28 cellular contexts compared by ENCODE assay signal in the genomic region with DNA sequence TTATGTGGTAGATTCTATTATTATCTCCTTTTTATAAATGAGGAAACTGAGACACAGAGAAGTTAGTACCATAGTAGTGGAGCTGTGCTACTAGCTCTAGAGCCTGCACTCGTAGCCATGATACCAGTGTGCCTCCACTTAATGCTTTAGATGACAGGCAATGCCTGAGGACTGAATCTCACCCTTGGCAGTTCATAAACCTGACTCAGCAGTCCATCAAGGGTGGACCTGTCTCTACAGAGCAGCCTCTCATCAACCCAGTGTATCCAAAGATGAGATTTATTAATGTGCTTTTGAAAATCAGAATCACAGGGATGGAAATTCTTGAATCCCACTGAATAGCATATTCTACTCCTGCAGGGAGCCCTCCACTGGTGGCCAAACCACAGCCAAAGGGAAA.
DNase-seq lines count a peak whose midpoint lies in the region; ATAC-seq, FAIRE-seq and TF ChIP-seq lines count a peak whose summit lies in the region.
"Had no signal": no experiment of that assay in that cellular context is flagged by ENCODE, and none has a peak within 500 bp of the region (broad histone marks: within the 10 kb centered on the region; RNA-seq: fewer than 3 reads in every experiment).

No MANE protein-coding gene starts in this region.

- no peak overlapping the region for H3K27ac Mint-ChIP-seq in astrocyte (ENCODE audit: unreplicated experiment)
- H3K27ac Mint-ChIP-seq in effector memory CD8-positive, alpha-beta T cell: no peak overlapping the region
- H3K27ac Mint-ChIP-seq: CD14-positive monocyte; CD4-positive, alpha-beta memory T cell; CD4-positive, CD25-positive, alpha-beta regulatory T cell; CD8-positive, alpha-beta memory T cell had no signal

- no peaks in the 10 kb centered on the region for H3F3A ChIP-seq in GM23248 (ENCODE audit: insufficient read depth)

- in situ Hi-C loops in GM23248 (cut with MboI): no loop called here

- H3K4me3 ChIP-seq in astrocyte (ENCODE audit: insufficient read depth, low read depth, low read length) (no peak overlapping the region), epithelial cell of esophagus (ENCODE audit: low read length) (no peak overlapping the region), keratinocyte (ENCODE audit: control insufficient read depth in 2 of 3, extremely low read depth in 1 of 3, insufficient read depth in 2 of 3, low read depth in 1 of 3, low read length in 3 of 3) (no peak overlapping the region), GM23248 (no peak overlapping the region)
- H3K4me3 ChIP-seq: BLaER1, GM12878 had no signal

- DNase-seq in astrocyte (ENCODE audit: low read depth): no peak
- peak; percentile 4 for DNase-seq in epithelial cell of esophagus (ENCODE audit: low read depth)
- DNase-seq in keratinocyte (ENCODE audit: low read depth, low spot score): no peak
- no peak for DNase-seq in stimulated activated naive CD4-positive, alpha-beta T cell treated with Interleukin-2 at 50 U/mL for 16 hours (lab: John Stamatoyannopoulos, UW)
- DNase-seq in effector memory CD8-positive, alpha-beta T cell: no peak
- no peak for DNase-seq in GM23248
- DNase-seq: 8988T; ACHN; BE2C; C1 segment of cervical spinal cord; CD4-positive, alpha-beta memory T cell; CD4-positive, CD25-positive, alpha-beta regulatory T cell; CD8-positive, alpha-beta memory T cell; COR-L47; DMS 273 treated with DMSO at 0.1 percent for 48 hours; DMS153; DMS53; DMS79; DND-41; EL; GDM1 had no signal

- H3K9me3 ChIP-seq in astrocyte (ENCODE audit: insufficient read depth, low read depth, low read length) (no peaks in the 10 kb centered on the region), keratinocyte (ENCODE audit: control insufficient read depth, low read depth, low read length) (no peaks in the 10 kb centered on the region), GM23248 (ENCODE audit: low read depth) (no peaks in the 10 kb centered on the region)
- H3K9me3 ChIP-seq: BE2C, BLaER1 had no signal

- dilution Hi-C loops in keratinocyte (cut with MboI; ENCODE audit: extremely low pct_ligation_motif_present, low sequenced_read_pairs): no loop called here

- H3K27ac ChIP-seq in astrocyte (ENCODE audit: low read depth, low read length) (no peak overlapping the region), keratinocyte (ENCODE audit: control insufficient read depth, insufficient read depth, low read length) (no peak overlapping the region), GM23248 (no peak overlapping the region)
- H3K27ac ChIP-seq: BLaER1 had no signal

- H3K79me2 ChIP-seq in astrocyte (ENCODE audit: insufficient read depth, low read length): no peaks in the 10 kb centered on the region
- no peaks in the 10 kb centered on the region for H3K79me2 ChIP-seq in keratinocyte (ENCODE audit: control insufficient read depth, insufficient read depth, low read length)
- H3K79me2 ChIP-seq in GM23248 (ENCODE audit: insufficient read depth): no peaks in the 10 kb centered on the region

- H3K27me3 Mint-ChIP-seq in astrocyte (ENCODE audit: low read depth, unreplicated experiment): no peaks in the 10 kb centered on the region
- no peaks in the 10 kb centered on the region for H3K27me3 Mint-ChIP-seq in effector memory CD8-positive, alpha-beta T cell
- H3K27me3 Mint-ChIP-seq: CD4-positive, alpha-beta memory T cell; CD4-positive, CD25-positive, alpha-beta regulatory T cell had no signal

- H3K4me1 ChIP-seq in astrocyte (ENCODE audit: insufficient read depth, low read length) (no peaks in the 10 kb centered on the region), keratinocyte (ENCODE audit: control insufficient read depth, extremely low read depth, insufficient read depth, low read length) (no peaks in the 10 kb centered on the region), GM23248 (ENCODE audit: insufficient read depth) (no peaks in the 10 kb centered on the region)
- H3K4me1 ChIP-seq: BE2C, BLaER1 had no signal

- H3K9me2 ChIP-seq in GM23248 (ENCODE audit: insufficient read depth): no peaks in the 10 kb centered on the region

- H2AFZ ChIP-seq in astrocyte (ENCODE audit: low read depth, low read length) (no peak overlapping the region), keratinocyte (ENCODE audit: control insufficient read depth, low read length) (no peak overlapping the region), GM23248 (no peak overlapping the region)

- H3K9ac ChIP-seq in astrocyte (ENCODE audit: low read length) (no peak overlapping the region), keratinocyte (ENCODE audit: control insufficient read depth, extremely low read depth, insufficient read depth, low read length) (no peak overlapping the region), GM23248 (no peak overlapping the region)
- H3K9ac ChIP-seq: BLaER1 had no signal

- no peak for ATAC-seq in effector memory CD8-positive, alpha-beta T cell (replicated peaks)
- ATAC-seq: GM12878 had no signal

- no peaks in the 10 kb centered on the region for H3K4me1 Mint-ChIP-seq in astrocyte (ENCODE audit: low read depth, unreplicated experiment)
- peaks cover 0 to 1% of the 10 kb centered on the region in 2 donors for H3K4me1 Mint-ChIP-seq in effector memory CD8-positive, alpha-beta T cell (ENCODE audit: low read depth in 2 of 2)
- H3K4me1 Mint-ChIP-seq: CD14-positive monocyte; CD4-positive, alpha-beta memory T cell; CD4-positive, CD25-positive, alpha-beta regulatory T cell; CD8-positive, alpha-beta memory T cell had no signal

- H3K4me2 ChIP-seq in astrocyte (ENCODE audit: low read length) (no peak overlapping the region), keratinocyte (ENCODE audit: control insufficient read depth, extremely low read depth, insufficient read depth, low read depth, low read length) (no peak overlapping the region), GM23248 (ENCODE audit: unreplicated experiment) (no peak overlapping the region)
- H3K4me2 ChIP-seq: BLaER1 had no signal

- 36 to 50% methylated on average over 1 of the region's 1 CpG for WGBS in GM23248 (ENCODE audit: low coverage in 1 of 2, low lambda C conversion rate in 2 of 2, missing lambda C conversion rate in 2 of 2), 2 experiments

- no peaks in the 10 kb centered on the region for H3K9me3 Mint-ChIP-seq in astrocyte (ENCODE audit: unreplicated experiment)
- H3K9me3 Mint-ChIP-seq in effector memory CD8-positive, alpha-beta T cell: no peaks in the 10 kb centered on the region

- H3K27me3 ChIP-seq in astrocyte (ENCODE audit: insufficient read depth, low read length) (no peaks in the 10 kb centered on the region), keratinocyte (ENCODE audit: control insufficient read depth, extremely low read depth, insufficient read depth, low read length) (no peaks in the 10 kb centered on the region), GM23248 (replicated peaks; ENCODE audit: insufficient read depth) (no peaks in the 10 kb centered on the region)
- H3K27me3 ChIP-seq: BE2C, BLaER1 had no signal

- H3K36me3 ChIP-seq in astrocyte (ENCODE audit: insufficient read depth, low read length) (no peaks in the 10 kb centered on the region), keratinocyte (ENCODE audit: control insufficient read depth in 2 of 2, extremely low read depth in 1 of 2, insufficient read depth in 2 of 2, low read length in 2 of 2) (no peaks in the 10 kb centered on the region), GM23248 (ENCODE audit: low read depth) (no peaks in the 10 kb centered on the region)
- H3K36me3 ChIP-seq: BE2C, BLaER1 had no signal

- FAIRE-seq in astrocyte (lab: Jason Lieb, UNC) (peak; percentile 88), keratinocyte (lab: Jason Lieb, UNC) (peak; percentile 77)
- FAIRE-seq: A204.1, GM12878, GM12892, GM18507, GM19239 had no signal

- H3K9me1 ChIP-seq in keratinocyte (ENCODE audit: control insufficient read depth, extremely low read depth, insufficient read depth, low read length): no peaks in the 10 kb centered on the region

- H4K20me1 ChIP-seq in astrocyte (ENCODE audit: insufficient read depth, low read length) (no peaks in the 10 kb centered on the region), keratinocyte (ENCODE audit: control insufficient read depth, extremely low read depth, insufficient read depth, low read length) (no peaks in the 10 kb centered on the region), GM23248 (ENCODE audit: insufficient read depth) (no peaks in the 10 kb centered on the region)
- H4K20me1 ChIP-seq: BLaER1 had no signal

- H3K4me3 Mint-ChIP-seq in astrocyte (ENCODE audit: unreplicated experiment): no peak overlapping the region
- H3K4me3 Mint-ChIP-seq in effector memory CD8-positive, alpha-beta T cell: no peak overlapping the region
- H3K4me3 Mint-ChIP-seq: CD14-positive monocyte; CD4-positive, alpha-beta memory T cell; CD4-positive, CD25-positive, alpha-beta regulatory T cell; CD8-positive, alpha-beta memory T cell had no signal

- H3K36me3 Mint-ChIP-seq in astrocyte (ENCODE audit: low read depth, unreplicated experiment): no peaks in the 10 kb centered on the region
- no peaks in the 10 kb centered on the region for H3K36me3 Mint-ChIP-seq in effector memory CD8-positive, alpha-beta T cell (ENCODE audit: insufficient read depth)
- H3K36me3 Mint-ChIP-seq: CD14-positive monocyte; CD4-positive, alpha-beta memory T cell; CD4-positive, CD25-positive, alpha-beta regulatory T cell; CD8-positive, alpha-beta memory T cell had no signal

- TF ChIP-seq CTCF in astrocyte (IDR thresholded peaks at IDR 0.05; ENCODE audit: insufficient read depth, low read depth, low read length) (no peak), epithelial cell of esophagus (IDR thresholded peaks at IDR 0.05; ENCODE audit: insufficient read depth, low read depth, low read length, missing control alignments) (no peak), keratinocyte (optimal IDR thresholded peaks at IDR 0.05 in 1 of 3, IDR thresholded peaks at IDR 0.05 in 1 of 3, conservative IDR thresholded peaks at IDR 0.05 in 1 of 3; ENCODE audit: extremely low read depth in 1 of 3, insufficient read depth in 2 of 3, low read length in 3 of 3) (no peak)
